ENCODE assay signal across 31 cellular contexts in the genomic region with DNA sequence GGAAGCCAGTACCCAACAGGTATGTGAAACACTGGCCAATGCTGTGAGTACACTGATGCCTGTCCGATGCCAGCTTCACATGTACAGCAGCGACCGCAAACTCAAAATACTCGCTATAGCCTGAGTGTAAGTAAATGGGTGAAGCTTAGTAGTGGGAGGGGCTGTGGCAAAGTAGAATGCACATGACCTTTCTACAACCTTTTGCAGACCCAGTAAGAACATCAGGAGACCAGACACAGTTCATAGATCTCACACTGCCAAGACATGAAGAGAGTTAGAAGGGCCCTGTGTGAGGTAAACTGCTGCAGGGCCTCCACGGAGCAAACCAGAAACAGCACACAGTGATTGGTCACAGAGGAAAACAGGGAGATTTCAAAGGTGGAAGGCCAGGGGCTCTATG.
"Had no signal": no experiment of that assay in that cellular context is flagged by ENCODE, and none has a peak within 500 bp of the region (broad histone marks: within the 10 kb centered on the region; RNA-seq: fewer than 3 reads in every experiment).

No MANE protein-coding gene starts in this region.

- H3K27ac Mint-ChIP-seq: activated CD4-positive, alpha-beta T cell treated with anti-CD3 and anti-CD28 coated beads for 36 hours; activated T-cell treated with anti-CD3 and anti-CD28 coated beads, Interleukin-2, amount 50 U/mL, for 24 hours; activated T-helper 17 cell treated with anti-CD3 and anti-CD28 coated beads, Interleukin-2, amount 50 U/mL, for 72 hours; brain; effector memory CD8-positive, alpha-beta T cell; immature natural killer cell; stimulated activated naive B cell treated with anti-CD40 and anti-IgM and Interleukin-4, amounts not matched to agents 10 μg/mL and 1 μg/mL and 100 μg/mL, for 72 hours; T-helper 2 cell treated with Interferon-gamma antibody and Interleukin-4, amounts not matched to agents 5 μg/mL and 100 μg/mL, for 36 hours had no signal

- H3K27ac ChIP-seq: adrenal gland, ascending aorta, coronary artery, gastroesophageal sphincter, parathyroid adenoma, spleen, testis had no signal

- H3K27me3 ChIP-seq: adrenal gland, ascending aorta, gastroesophageal sphincter, spleen, testis had no signal

- H3K4me3 Mint-ChIP-seq: activated CD4-positive, alpha-beta T cell treated with anti-CD3 and anti-CD28 coated beads for 36 hours; activated T-cell treated with anti-CD3 and anti-CD28 coated beads, Interleukin-2, amount 50 U/mL, for 24 hours; activated T-helper 17 cell treated with anti-CD3 and anti-CD28 coated beads, Interleukin-2, amount 50 U/mL, for 72 hours; brain; effector memory CD8-positive, alpha-beta T cell; immature natural killer cell; naive B cell; neural crest cell; stimulated activated naive B cell treated with anti-CD40 and anti-IgM and Interleukin-4, amounts not matched to agents 10 μg/mL and 1 μg/mL and 100 μg/mL, for 72 hours; T-helper 2 cell treated with Interferon-gamma antibody and Interleukin-4, amounts not matched to agents 5 μg/mL and 100 μg/mL, for 36 hours had no signal

- H3K4me3 ChIP-seq: adrenal gland, ascending aorta, coronary artery, gastroesophageal sphincter, spleen, testis had no signal

- DNase-seq: activated CD4-positive, alpha-beta T cell treated with anti-CD3 and anti-CD28 coated beads for 36 hours; activated CD4-positive, CD25-positive, alpha-beta regulatory T cell; activated CD8-positive, alpha-beta memory T cell treated with anti-CD3 and anti-CD28 coated beads, Interleukin-2, amount 50 U/mL, for 4 hours; activated gamma-delta T cell treated with Interleukin-2 at 50 U/mL for 16 hours; activated naive CD4-positive, alpha-beta T cell treated with anti-CD3 and anti-CD28 coated beads, Interleukin-2, amount 50 U/mL, for 16 hours; activated T-cell treated with anti-CD3 and anti-CD28 coated beads, Interleukin-2, amount 50 U/mL, for 24 hours; adrenal gland; effector memory CD8-positive, alpha-beta T cell; erythroblast; hippocampal formation; immature natural killer cell; kidney; left colon; mammary epithelial cell; naive B cell; occipital lobe; right cardiac atrium; spleen; stimulated activated CD4-positive, alpha-beta T cell treated with anti-CD3 and anti-CD28 coated beads, Interleukin-4, amount 100 ng/mL, for 1 hour; stimulated activated naive B cell treated with anti-CD40 and anti-IgM and Interleukin-4, amounts not matched to agents 10 μg/mL and 1 μg/mL and 100 μg/mL, for 72 hours; T-helper 1 cell; testis; trophoblast cell had no signal

- H3K27me3 Mint-ChIP-seq: activated CD4-positive, alpha-beta T cell treated with anti-CD3 and anti-CD28 coated beads for 36 hours; activated T-cell treated with anti-CD3 and anti-CD28 coated beads, Interleukin-2, amount 50 U/mL, for 24 hours; activated T-helper 17 cell treated with anti-CD3 and anti-CD28 coated beads, Interleukin-2, amount 50 U/mL, for 72 hours; brain; effector memory CD8-positive, alpha-beta T cell; naive B cell; stimulated activated naive B cell treated with anti-CD40 and anti-IgM and Interleukin-4, amounts not matched to agents 10 μg/mL and 1 μg/mL and 100 μg/mL, for 72 hours had no signal

- H3K36me3 Mint-ChIP-seq: brain, immature natural killer cell, naive B cell had no signal

- ATAC-seq: activated CD4-positive, alpha-beta T cell treated with anti-CD3 and anti-CD28 coated beads for 36 hours; activated T-helper 17 cell treated with anti-CD3 and anti-CD28 coated beads, Interleukin-2, amount 50 U/mL, for 72 hours; effector memory CD8-positive, alpha-beta T cell; gastroesophageal sphincter; left colon; right cardiac atrium; stimulated activated naive B cell treated with anti-CD40 and anti-IgM and Interleukin-4, amounts not matched to agents 10 μg/mL and 1 μg/mL and 100 μg/mL, for 72 hours had no signal

- H3K36me3 ChIP-seq: adrenal gland, ascending aorta, gastroesophageal sphincter, spleen had no signal

- H3K9me3 Mint-ChIP-seq: activated T-cell treated with anti-CD3 and anti-CD28 coated beads, Interleukin-2, amount 50 U/mL, for 24 hours; activated T-helper 17 cell treated with anti-CD3 and anti-CD28 coated beads, Interleukin-2, amount 50 U/mL, for 72 hours; brain; effector memory CD8-positive, alpha-beta T cell; immature natural killer cell; naive B cell; neural crest cell; stimulated activated naive B cell treated with anti-CD40 and anti-IgM and Interleukin-4, amounts not matched to agents 10 μg/mL and 1 μg/mL and 100 μg/mL, for 72 hours; T-helper 2 cell treated with Interferon-gamma antibody and Interleukin-4, amounts not matched to agents 5 μg/mL and 100 μg/mL, for 36 hours had no signal

- H3K9me3 ChIP-seq: adrenal gland, ascending aorta, gastroesophageal sphincter, spleen, testis had no signal

- H3K4me1 Mint-ChIP-seq: activated CD4-positive, alpha-beta T cell treated with anti-CD3 and anti-CD28 coated beads for 36 hours; activated T-helper 17 cell treated with anti-CD3 and anti-CD28 coated beads, Interleukin-2, amount 50 U/mL, for 72 hours; immature natural killer cell; naive B cell; neural crest cell; stimulated activated naive B cell treated with anti-CD40 and anti-IgM and Interleukin-4, amounts not matched to agents 10 μg/mL and 1 μg/mL and 100 μg/mL, for 72 hours had no signal

- H3K4me1 ChIP-seq: adrenal gland, ascending aorta, gastroesophageal sphincter, parathyroid adenoma, spleen, testis had no signal
